In the genomic region with DNA sequence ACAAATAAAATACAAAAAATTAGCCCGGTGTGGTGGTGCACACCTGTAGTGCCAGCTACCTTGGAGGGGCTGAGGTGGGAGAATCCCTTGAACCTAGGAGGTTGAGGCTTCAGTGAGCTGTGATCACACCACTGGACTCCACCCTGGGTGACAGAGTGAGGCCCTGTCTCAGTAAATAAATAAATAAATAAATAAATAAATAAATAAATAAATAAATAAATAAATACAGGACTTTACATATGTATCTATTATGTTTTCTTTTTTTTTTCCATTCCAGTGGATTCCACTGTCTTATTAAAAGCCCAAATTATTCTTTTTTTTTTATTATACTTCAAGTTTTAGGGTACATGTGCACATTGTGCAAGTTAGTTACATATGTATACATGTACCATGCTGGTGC, we compare ENCODE assay signal across 1 cellular context.
TF ChIP-seq lines count a peak whose summit lies in the region.

No MANE protein-coding gene starts in this region.

TF ChIP-seq in HEK293, 187 proteins besides CTCF, POLR2A, EP300 and RAD21 (continued from another document and continues in another):
- TF ChIP-seq GLIS2 (tag by site-specific recombination; IDR thresholded peaks at IDR 0.05), result no peak
- TF ChIP-seq ZNF423 (tag by site-specific recombination; IDR thresholded peaks at IDR 0.05), result no peak
- TF ChIP-seq, protein P1, sequence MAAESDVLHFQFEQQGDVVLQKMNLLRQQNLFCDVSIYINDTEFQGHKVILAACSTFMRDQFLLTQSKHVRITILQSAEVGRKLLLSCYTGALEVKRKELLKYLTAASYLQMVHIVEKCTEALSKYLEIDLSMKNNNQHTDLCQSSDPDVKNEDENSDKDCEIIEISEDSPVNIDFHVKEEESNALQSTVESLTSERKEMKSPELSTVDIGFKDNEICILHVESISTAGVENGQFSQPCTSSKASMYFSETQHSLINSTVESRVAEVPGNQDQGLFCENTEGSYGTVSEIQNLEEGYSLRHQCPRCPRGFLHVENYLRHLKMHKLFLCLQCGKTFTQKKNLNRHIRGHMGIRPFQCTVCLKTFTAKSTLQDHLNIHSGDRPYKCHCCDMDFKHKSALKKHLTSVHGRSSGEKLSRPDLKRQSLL (tag by site-specific recombination; IDR thresholded peaks at IDR 0.05), result no peak
- TF ChIP-seq ZNF202 (tag by site-specific recombination; IDR thresholded peaks at IDR 0.05; ENCODE audit: borderline replicate concordance), result peak; percentile 55; the same call in 1 of the 2 replicates
- TF ChIP-seq ZBTB20 (tag by site-specific recombination; IDR thresholded peaks at IDR 0.05), result no peak
- TF ChIP-seq, protein P2, sequence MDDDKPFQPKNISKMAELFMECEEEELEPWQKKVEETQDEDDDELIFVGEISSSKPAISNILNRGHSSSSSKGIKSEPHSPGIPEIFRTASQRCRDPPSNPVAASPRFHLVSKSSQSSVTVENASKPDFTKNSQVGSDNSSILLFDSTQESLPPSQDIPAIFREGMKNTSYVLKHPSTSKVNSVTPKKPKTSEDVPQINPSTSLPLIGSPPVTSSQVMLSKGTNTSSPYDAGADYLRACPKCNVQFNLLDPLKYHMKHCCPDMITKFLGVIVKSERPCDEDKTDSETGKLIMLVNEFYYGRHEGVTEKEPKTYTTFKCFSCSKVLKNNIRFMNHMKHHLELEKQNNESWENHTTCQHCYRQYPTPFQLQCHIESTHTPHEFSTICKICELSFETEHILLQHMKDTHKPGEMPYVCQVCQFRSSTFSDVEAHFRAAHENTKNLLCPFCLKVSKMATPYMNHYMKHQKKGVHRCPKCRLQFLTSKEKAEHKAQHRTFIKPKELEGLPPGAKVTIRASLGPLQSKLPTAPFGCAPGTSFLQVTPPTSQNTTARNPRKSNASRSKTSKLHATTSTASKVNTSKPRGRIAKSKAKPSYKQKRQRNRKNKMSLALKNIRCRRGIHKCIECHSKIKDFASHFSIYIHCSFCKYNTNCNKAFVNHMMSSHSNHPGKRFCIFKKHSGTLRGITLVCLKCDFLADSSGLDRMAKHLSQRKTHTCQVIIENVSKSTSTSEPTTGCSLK (tag by site-specific recombination; IDR thresholded peaks at IDR 0.05), result no peak
- TF ChIP-seq, protein P3, sequence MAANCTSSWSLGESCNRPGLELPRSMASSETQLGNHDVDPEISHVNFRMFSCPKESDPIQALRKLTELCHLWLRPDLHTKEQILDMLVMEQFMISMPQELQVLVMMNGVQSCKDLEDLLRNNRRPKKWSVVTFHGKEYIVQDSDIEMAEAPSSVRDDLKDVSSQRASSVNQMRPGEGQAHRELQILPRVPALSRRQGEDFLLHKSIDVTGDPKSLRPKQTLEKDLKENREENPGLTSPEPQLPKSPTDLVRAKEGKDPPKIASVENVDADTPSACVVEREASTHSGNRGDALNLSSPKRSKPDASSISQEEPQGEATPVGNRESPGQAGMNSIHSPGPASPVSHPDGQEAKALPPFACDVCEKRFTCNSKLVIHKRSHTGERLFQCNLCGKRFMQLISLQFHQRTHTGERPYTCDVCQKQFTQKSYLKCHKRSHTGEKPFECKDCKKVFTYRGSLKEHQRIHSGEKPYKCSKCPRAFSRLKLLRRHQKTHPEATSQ (tag by site-specific recombination; IDR thresholded peaks at IDR 0.05), result no peak
- TF ChIP-seq KLF9 (tag by site-specific recombination; IDR thresholded peaks at IDR 0.05; ENCODE audit: low read depth), result no peak
- peak; percentile 84 for TF ChIP-seq ZNF555 (tag by site-specific recombination; conservative IDR thresholded peaks at IDR 0.05)
- TF ChIP-seq ZNF510 (tag by site-specific recombination; IDR thresholded peaks at IDR 0.05; ENCODE audit: insufficient replicate concordance), result peak; percentile 68
- TF ChIP-seq ZNF394 (tag by site-specific recombination; IDR thresholded peaks at IDR 0.05; ENCODE audit: borderline replicate concordance), result peak; percentile 94
- TF ChIP-seq SP7 (tag by site-specific recombination; IDR thresholded peaks at IDR 0.05), result no peak
- peak; percentile 42; the same call in 1 of the 2 replicates for TF ChIP-seq ZXDB (tag by site-specific recombination; IDR thresholded peaks at IDR 0.05)
- TF ChIP-seq ZNF214 (tag by site-specific recombination; IDR thresholded peaks at IDR 0.05; ENCODE audit: borderline replicate concordance), result no peak
- no peak for TF ChIP-seq RBAK (tag by site-specific recombination; IDR thresholded peaks at IDR 0.05)
- TF ChIP-seq, protein P4, sequence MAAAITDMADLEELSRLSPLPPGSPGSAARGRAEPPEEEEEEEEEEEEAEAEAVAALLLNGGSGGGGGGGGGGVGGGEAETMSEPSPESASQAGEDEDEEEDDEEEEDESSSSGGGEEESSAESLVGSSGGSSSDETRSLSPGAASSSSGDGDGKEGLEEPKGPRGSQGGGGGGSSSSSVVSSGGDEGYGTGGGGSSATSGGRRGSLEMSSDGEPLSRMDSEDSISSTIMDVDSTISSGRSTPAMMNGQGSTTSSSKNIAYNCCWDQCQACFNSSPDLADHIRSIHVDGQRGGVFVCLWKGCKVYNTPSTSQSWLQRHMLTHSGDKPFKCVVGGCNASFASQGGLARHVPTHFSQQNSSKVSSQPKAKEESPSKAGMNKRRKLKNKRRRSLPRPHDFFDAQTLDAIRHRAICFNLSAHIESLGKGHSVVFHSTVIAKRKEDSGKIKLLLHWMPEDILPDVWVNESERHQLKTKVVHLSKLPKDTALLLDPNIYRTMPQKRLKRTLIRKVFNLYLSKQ (tag by site-specific recombination; IDR thresholded peaks at IDR 0.05; ENCODE audit: borderline replicate concordance), result 0 out of 2 replicates have a peak, but pooled peaks have one; percentile 41
- no peak for TF ChIP-seq ZNF670 (tag by site-specific recombination; IDR thresholded peaks at IDR 0.05; ENCODE audit: low read depth)
- TF ChIP-seq ZNF140 (tag by site-specific recombination; IDR thresholded peaks at IDR 0.05), result peak; percentile 73
- TF ChIP-seq, protein P5, sequence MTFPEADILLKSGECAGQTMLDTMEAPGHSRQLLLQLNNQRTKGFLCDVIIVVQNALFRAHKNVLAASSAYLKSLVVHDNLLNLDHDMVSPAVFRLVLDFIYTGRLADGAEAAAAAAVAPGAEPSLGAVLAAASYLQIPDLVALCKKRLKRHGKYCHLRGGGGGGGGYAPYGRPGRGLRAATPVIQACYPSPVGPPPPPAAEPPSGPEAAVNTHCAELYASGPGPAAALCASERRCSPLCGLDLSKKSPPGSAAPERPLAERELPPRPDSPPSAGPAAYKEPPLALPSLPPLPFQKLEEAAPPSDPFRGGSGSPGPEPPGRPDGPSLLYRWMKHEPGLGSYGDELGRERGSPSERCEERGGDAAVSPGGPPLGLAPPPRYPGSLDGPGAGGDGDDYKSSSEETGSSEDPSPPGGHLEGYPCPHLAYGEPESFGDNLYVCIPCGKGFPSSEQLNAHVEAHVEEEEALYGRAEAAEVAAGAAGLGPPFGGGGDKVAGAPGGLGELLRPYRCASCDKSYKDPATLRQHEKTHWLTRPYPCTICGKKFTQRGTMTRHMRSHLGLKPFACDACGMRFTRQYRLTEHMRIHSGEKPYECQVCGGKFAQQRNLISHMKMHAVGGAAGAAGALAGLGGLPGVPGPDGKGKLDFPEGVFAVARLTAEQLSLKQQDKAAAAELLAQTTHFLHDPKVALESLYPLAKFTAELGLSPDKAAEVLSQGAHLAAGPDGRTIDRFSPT (tag by site-specific recombination; IDR thresholded peaks at IDR 0.05), result no peak
- no peak for TF ChIP-seq ZNF707 (tag by site-specific recombination; IDR thresholded peaks at IDR 0.05)
- no peak for TF ChIP-seq ZNF830 (tag by site-specific recombination; IDR thresholded peaks at IDR 0.05; ENCODE audit: low read depth)
- TF ChIP-seq ZNF654 (tag by site-specific recombination; IDR thresholded peaks at IDR 0.05; ENCODE audit: low read depth), result peak; percentile 39
- no peak for TF ChIP-seq ZNF24 (tag by site-specific recombination; IDR thresholded peaks at IDR 0.05)
- TF ChIP-seq ZNF221 (tag by site-specific recombination; IDR thresholded peaks at IDR 0.05; ENCODE audit: borderline replicate concordance), result no peak
- TF ChIP-seq ZNF112 (tag by site-specific recombination; IDR thresholded peaks at IDR 0.05), result no peak
- TF ChIP-seq MZF1 (tag by site-specific recombination; IDR thresholded peaks at IDR 0.05; ENCODE audit: borderline replicate concordance), result no peak
- TF ChIP-seq WT1 (tag by site-specific recombination; IDR thresholded peaks at IDR 0.05), result no peak
- TF ChIP-seq, protein P6, sequence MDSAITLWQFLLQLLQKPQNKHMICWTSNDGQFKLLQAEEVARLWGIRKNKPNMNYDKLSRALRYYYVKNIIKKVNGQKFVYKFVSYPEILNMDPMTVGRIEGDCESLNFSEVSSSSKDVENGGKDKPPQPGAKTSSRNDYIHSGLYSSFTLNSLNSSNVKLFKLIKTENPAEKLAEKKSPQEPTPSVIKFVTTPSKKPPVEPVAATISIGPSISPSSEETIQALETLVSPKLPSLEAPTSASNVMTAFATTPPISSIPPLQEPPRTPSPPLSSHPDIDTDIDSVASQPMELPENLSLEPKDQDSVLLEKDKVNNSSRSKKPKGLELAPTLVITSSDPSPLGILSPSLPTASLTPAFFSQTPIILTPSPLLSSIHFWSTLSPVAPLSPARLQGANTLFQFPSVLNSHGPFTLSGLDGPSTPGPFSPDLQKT (IDR thresholded peaks at IDR 0.05; ENCODE audit: borderline replicate concordance, low read depth, low read length), result no peak
- TF ChIP-seq ZBTB8A (tag by site-specific recombination; IDR thresholded peaks at IDR 0.05), result peak; percentile 73
- TF ChIP-seq ZNF391 (tag by site-specific recombination; IDR thresholded peaks at IDR 0.05; ENCODE audit: borderline replicate concordance, low read depth), result no peak
- TF ChIP-seq, protein P7, sequence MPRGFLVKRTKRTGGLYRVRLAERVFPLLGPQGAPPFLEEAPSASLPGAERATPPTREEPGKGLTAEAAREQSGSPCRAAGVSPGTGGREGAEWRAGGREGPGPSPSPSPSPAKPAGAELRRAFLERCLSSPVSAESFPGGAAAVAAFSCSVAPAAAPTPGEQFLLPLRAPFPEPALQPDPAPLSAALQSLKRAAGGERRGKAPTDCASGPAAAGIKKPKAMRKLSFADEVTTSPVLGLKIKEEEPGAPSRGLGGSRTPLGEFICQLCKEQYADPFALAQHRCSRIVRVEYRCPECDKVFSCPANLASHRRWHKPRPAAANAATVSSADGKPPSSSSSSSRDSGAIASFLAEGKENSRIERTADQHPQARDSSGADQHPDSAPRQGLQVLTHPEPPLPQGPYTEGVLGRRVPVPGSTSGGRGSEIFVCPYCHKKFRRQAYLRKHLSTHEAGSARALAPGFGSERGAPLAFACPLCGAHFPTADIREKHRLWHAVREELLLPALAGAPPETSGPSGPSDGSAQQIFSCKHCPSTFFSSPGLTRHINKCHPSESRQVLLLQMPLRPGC (tag by site-specific recombination; IDR thresholded peaks at IDR 0.05), result no peak
- TF ChIP-seq, protein P8, sequence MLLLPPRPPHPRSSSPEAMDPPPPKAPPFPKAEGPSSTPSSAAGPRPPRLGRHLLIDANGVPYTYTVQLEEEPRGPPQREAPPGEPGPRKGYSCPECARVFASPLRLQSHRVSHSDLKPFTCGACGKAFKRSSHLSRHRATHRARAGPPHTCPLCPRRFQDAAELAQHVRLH (tag by site-specific recombination; IDR thresholded peaks at IDR 0.05), result no peak
- 0 out of 2 replicates have a peak, but pooled peaks have one; percentile 63 for TF ChIP-seq ZNF558 (tag by site-specific recombination; IDR thresholded peaks at IDR 0.05)
- TF ChIP-seq ZNF211 (tag by site-specific recombination; IDR thresholded peaks at IDR 0.05; ENCODE audit: low read depth), result no peak
- TF ChIP-seq ZNF354C (tag by site-specific recombination; IDR thresholded peaks at IDR 0.05; ENCODE audit: borderline replicate concordance, low read depth), result 0 out of 2 replicates have a peak, but pooled peaks have one; percentile 10
- TF ChIP-seq KLF1 (tag by site-specific recombination; IDR thresholded peaks at IDR 0.05), result no peak
- 0 out of 2 replicates have a peak, but pooled peaks have one; percentile 52 for TF ChIP-seq ZNF292 (tag by site-specific recombination; IDR thresholded peaks at IDR 0.05; ENCODE audit: borderline replicate concordance, low read depth)
- peak; percentile 54; the same call in 1 of the 2 replicates for TF ChIP-seq ZNF266 (tag by site-specific recombination; IDR thresholded peaks at IDR 0.05; ENCODE audit: low read depth)
- no peak for TF ChIP-seq KLF10 (tag by site-specific recombination; IDR thresholded peaks at IDR 0.05)
- TF ChIP-seq ZSCAN23 (tag by site-specific recombination; IDR thresholded peaks at IDR 0.05), result no peak
- TF ChIP-seq, protein P9, sequence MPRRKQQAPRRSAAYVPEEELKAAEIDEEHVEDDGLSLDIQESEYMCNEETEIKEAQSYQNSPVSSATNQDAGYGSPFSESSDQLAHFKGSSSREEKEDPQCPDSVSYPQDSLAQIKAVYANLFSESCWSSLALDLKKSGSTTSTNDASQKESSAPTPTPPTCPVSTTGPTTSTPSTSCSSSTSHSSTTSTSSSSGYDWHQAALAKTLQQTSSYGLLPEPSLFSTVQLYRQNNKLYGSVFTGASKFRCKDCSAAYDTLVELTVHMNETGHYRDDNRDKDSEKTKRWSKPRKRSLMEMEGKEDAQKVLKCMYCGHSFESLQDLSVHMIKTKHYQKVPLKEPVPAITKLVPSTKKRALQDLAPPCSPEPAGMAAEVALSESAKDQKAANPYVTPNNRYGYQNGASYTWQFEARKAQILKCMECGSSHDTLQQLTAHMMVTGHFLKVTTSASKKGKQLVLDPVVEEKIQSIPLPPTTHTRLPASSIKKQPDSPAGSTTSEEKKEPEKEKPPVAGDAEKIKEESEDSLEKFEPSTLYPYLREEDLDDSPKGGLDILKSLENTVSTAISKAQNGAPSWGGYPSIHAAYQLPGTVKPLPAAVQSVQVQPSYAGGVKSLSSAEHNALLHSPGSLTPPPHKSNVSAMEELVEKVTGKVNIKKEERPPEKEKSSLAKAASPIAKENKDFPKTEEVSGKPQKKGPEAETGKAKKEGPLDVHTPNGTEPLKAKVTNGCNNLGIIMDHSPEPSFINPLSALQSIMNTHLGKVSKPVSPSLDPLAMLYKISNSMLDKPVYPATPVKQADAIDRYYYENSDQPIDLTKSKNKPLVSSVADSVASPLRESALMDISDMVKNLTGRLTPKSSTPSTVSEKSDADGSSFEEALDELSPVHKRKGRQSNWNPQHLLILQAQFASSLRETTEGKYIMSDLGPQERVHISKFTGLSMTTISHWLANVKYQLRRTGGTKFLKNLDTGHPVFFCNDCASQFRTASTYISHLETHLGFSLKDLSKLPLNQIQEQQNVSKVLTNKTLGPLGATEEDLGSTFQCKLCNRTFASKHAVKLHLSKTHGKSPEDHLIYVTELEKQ (tag by site-specific recombination; IDR thresholded peaks at IDR 0.05; ENCODE audit: borderline replicate concordance), result no peak
- TF ChIP-seq, protein P10, sequence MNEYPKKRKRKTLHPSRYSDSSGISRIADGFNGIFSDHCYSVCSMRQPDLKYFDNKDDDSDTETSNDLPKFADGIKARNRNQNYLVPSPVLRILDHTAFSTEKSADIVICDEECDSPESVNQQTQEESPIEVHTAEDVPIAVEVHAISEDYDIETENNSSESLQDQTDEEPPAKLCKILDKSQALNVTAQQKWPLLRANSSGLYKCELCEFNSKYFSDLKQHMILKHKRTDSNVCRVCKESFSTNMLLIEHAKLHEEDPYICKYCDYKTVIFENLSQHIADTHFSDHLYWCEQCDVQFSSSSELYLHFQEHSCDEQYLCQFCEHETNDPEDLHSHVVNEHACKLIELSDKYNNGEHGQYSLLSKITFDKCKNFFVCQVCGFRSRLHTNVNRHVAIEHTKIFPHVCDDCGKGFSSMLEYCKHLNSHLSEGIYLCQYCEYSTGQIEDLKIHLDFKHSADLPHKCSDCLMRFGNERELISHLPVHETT (tag by site-specific recombination; IDR thresholded peaks at IDR 0.05), result no peak
- TF ChIP-seq YY1 (tag by site-specific recombination; IDR thresholded peaks at IDR 0.05), result no peak
- peak; percentile 46; the same call in 1 of the 2 replicates for TF ChIP-seq ZNF664 (tag by site-specific recombination; IDR thresholded peaks at IDR 0.05)
- TF ChIP-seq ZNF571 (tag by site-specific recombination; IDR thresholded peaks at IDR 0.05), result no peak
